Comparison of ENCODE assay signal across 13 cellular contexts in the genomic region with DNA sequence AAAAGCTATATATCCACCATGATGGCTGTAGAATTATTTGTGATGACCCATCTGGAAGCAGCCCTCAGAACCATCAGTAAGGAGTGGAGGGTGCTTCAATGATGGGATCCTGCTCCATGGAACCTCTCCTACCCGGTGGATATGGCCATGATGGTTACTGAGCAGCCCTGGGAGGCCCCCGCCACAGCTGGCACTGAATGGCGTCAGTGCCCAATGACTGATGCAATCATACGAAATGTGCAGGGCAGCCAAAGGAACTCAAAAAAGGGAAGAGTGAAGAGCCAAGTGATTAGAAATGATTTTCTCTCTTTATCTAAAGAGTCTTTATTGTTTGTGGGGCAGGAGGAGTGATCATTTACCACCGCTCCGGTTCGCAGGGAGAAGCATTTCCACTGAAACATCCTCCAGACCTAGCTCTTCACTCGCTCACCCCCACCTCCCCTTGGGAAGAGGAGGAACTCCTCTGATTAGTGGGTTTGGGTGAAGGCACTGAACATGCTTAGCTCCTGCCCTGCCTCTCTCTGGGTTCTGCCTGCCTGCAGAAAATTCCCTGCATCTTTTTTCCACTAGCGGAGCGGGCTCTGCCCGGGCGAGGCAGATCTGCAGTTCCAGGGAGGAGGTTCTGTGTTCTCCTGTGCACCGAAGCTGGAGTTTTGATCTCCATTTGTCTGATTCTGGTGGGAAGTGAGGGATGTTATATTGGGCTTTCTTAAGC.
"Had no signal": no experiment of that assay in that cellular context is flagged by ENCODE, and none has a peak within 500 bp of the region (broad histone marks: within the 10 kb centered on the region; RNA-seq: fewer than 3 reads in every experiment).

No MANE protein-coding gene starts in this region.

- H3K4me3 ChIP-seq: left lung, prostate gland, suprapubic skin had no signal

- H3K36me3 ChIP-seq: left lung, prostate gland, suprapubic skin had no signal

- ATAC-seq: activated CD8-positive, alpha-beta T cell treated with anti-CD3 and anti-CD28 coated beads for 36 hours; activated naive CD4-positive, alpha-beta T cell treated with anti-CD3 and anti-CD28 coated beads, Interleukin-2, amount 50 U/mL, for 72 hours; left lung; sciatic nerve had no signal

- H3K9me3 ChIP-seq: left lung, prostate gland, suprapubic skin had no signal

- H3K4me1 ChIP-seq: left lung, prostate gland, suprapubic skin had no signal

- DNase-seq: activated B cell treated with CpG ODN at 0.5 μM for 24 hours; activated CD4-positive, alpha-beta T cell treated with anti-CD3 and anti-CD28 coated beads for 48 hours; activated CD8-positive, alpha-beta T cell treated with anti-CD3 and anti-CD28 coated beads for 36 hours; activated gamma-delta T cell; activated T-cell treated with anti-CD3 and anti-CD28 coated beads, Interleukin-2, amount 50 U/mL, for 48 hours; islet precursor cell; left lung; nephron progenitor cell; trophoblast cell had no signal

- H3K27ac ChIP-seq: left lung, prostate gland, suprapubic skin had no signal
